In the genomic region with DNA sequence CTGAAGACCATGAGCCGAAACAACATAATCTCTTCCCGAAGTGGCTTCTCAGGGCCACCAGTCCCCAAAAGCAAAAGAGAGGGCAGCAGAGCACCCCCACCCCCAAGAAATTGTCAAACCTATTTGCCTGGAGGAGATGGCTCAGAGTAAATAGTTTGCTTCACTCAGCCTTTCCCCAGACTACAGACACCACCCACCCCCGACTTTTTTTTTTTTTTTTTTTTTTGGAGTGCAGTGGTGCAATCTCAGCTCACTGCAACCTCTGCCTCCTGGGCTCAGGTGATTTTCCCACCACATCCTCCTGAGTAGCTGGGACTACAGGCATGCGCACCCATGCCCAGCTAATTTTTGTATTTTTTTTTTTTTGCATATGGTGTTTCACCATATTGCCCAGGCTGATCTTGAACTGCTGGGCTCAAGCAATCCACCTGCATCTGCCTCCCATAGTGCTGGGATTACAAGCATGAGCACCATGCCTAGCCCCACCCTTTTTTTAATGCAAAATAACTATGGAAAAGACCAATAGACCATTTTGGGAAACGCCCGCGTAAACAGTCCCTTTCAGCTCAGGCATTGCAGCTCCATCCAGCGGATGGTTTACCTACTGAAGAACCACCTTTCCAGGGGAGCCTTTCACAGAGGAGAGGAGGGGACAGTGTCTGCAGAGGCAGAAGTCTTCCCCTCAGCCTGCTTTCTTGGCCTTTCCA, we compare ENCODE assay signal across 1 cellular context.
TF ChIP-seq lines count a peak whose summit lies in the region.

No MANE protein-coding gene starts in this region.

TF ChIP-seq in HEK293, 187 proteins besides CTCF, POLR2A, EP300 and RAD21 (continued from another document):
- TF ChIP-seq, protein P1, sequence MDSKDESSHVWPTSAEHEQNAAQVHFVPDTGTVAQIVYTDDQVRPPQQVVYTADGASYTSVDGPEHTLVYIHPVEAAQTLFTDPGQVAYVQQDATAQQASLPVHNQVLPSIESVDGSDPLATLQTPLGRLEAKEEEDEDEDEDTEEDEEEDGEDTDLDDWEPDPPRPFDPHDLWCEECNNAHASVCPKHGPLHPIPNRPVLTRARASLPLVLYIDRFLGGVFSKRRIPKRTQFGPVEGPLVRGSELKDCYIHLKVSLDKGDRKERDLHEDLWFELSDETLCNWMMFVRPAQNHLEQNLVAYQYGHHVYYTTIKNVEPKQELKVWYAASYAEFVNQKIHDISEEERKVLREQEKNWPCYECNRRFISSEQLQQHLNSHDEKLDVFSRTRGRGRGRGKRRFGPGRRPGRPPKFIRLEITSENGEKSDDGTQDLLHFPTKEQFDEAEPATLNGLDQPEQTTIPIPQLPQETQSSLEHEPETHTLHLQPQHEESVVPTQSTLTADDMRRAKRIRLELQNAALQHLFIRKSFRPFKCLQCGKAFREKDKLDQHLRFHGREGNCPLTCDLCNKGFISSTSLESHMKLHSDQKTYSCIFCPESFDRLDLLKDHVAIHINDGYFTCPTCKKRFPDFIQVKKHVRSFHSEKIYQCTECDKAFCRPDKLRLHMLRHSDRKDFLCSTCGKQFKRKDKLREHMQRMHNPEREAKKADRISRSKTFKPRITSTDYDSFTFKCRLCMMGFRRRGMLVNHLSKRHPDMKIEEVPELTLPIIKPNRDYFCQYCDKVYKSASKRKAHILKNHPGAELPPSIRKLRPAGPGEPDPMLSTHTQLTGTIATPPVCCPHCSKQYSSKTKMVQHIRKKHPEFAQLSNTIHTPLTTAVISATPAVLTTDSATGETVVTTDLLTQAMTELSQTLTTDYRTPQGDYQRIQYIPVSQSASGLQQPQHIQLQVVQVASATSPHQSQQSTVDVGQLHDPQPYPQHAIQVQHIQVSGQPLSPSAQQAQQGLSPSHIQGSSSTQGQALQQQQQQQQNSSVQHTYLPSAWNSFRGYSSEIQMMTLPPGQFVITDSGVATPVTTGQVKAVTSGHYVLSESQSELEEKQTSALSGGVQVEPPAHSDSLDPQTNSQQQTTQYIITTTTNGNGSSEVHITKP (tag by site-specific recombination; IDR thresholded peaks at IDR 0.05) = peak; percentile 46
- TF ChIP-seq ZNF280D (tag by site-specific recombination; IDR thresholded peaks at IDR 0.05) = no peak
TF ChIP-seq in HEK293: peak in this region for 3.
